ENCODE assay signal across 9 cellular contexts in genomic region chr14:104754213-104754851, GRCh38. TPM values are rescaled to one million over a fixed set of nuclear protein-coding genes. Genes with fewer than 3 reads are reported as not detected.
DNase-seq lines count a peak whose midpoint lies in the region; ATAC-seq and TF ChIP-seq lines count a peak whose summit lies in the region.
"Had no signal": no experiment of that assay in that cellular context is flagged by ENCODE, and none has a peak within 500 bp of the region (broad histone marks: within the 10 kb centered on the region; RNA-seq: fewer than 3 reads in every experiment).

No MANE protein-coding gene starts in this region.

- H3K27ac Mint-ChIP-seq in GM23338: peak overlapping the region; percentile 79; the same call in 1 of the 2 replicates

- H3K4me3 ChIP-seq in GM23338 (peak overlapping the region; percentile 93), WERI-Rb-1 (ENCODE audit: low read depth, low read length) (peak overlapping the region; percentile 51), gastroesophageal sphincter (peak overlapping the region in 1 of 2 donors; percentile 86), skeletal muscle cell (ENCODE audit: low read depth, low read length) (peak overlapping the region; percentile 94)

- H3K9me2 ChIP-seq in GM23338 (ENCODE audit: insufficient read depth): no peaks in the 10 kb centered on the region

- H3K27ac ChIP-seq in GM23338 (ENCODE audit: low read depth) (no peak overlapping the region), WERI-Rb-1 (no peak overlapping the region), gastroesophageal sphincter (peak overlapping the region in 3 of 4 donors; percentile 87 to 90 (median 88))

- TF ChIP-seq EP300 in gastroesophageal sphincter (IDR thresholded peaks at IDR 0.05): no peak

- H3K36me3 Mint-ChIP-seq in GM23338 (ENCODE audit: low read depth): peaks cover 62% of the 10 kb centered on the region

- H3K4me1 ChIP-seq in GM23338 (ENCODE audit: insufficient read depth): peaks cover 6% of the 10 kb centered on the region; the same call in 1 of the 2 replicates
- H3K4me1 ChIP-seq in gastroesophageal sphincter: peaks cover 0 to 56% (median 23%) of the 10 kb centered on the region in 3 donors

- H4K20me1 ChIP-seq in GM23338 (replicated peaks; ENCODE audit: insufficient read depth): peaks cover 11% of the 10 kb centered on the region

- H3K9me3 ChIP-seq in WERI-Rb-1 (ENCODE audit: severe bottlenecking) (peaks cover 14% of the 10 kb centered on the region), gastroesophageal sphincter (no peaks in the 10 kb centered on the region)

- TF ChIP-seq POLR2A in gastroesophageal sphincter (IDR thresholded peaks at IDR 0.05): no peak

- no peak for DNase-seq in GM23338 (ENCODE audit: low spot score)
- no peak for DNase-seq in WERI-Rb-1
- no peak for DNase-seq in skeletal muscle cell (ENCODE audit: low read depth)
- DNase-seq in stimulated activated naive CD4-positive, alpha-beta T cell (lab: John Stamatoyannopoulos, UW): no peak
- DNase-seq in GDM1 (lab: John Stamatoyannopoulos, UW): no peak
- no peak for DNase-seq in NCI-H2081 (lab: John Stamatoyannopoulos, UW)
- DNase-seq in NCI-H2227 (lab: John Stamatoyannopoulos, UW; ENCODE audit: unreplicated experiment): no peak
- DNase-seq: NCI-H345 had no signal

- no peak overlapping the region for H2AFZ ChIP-seq in GM23338

- peaks cover 25% of the 10 kb centered on the region for H3K9me3 Mint-ChIP-seq in GM23338

- H3K4me1 Mint-ChIP-seq in GM23338: peaks cover 14% of the 10 kb centered on the region

- H3K4me2 ChIP-seq in GM23338: peak overlapping the region; percentile 99

- H3K27me3 Mint-ChIP-seq in GM23338 (ENCODE audit: insufficient read depth, low read depth, poor library complexity): peaks cover 27% of the 10 kb centered on the region

- WGBS in gastroesophageal sphincter (ENCODE audit: low coverage in 1 of 2), 2 donors: 42 to 52% methylated on average over 7 to 10 of the region's 13 CpGs

- peaks cover 39% of the 10 kb centered on the region for H3K79me2 ChIP-seq in GM23338 (replicated peaks; ENCODE audit: insufficient read depth)

- TF ChIP-seq CTCF in GM23338 (conservative IDR thresholded peaks at IDR 0.05; ENCODE audit: low read depth in 2 of 2): no peak
- TF ChIP-seq CTCF in WERI-Rb-1 (IDR thresholded peaks at IDR 0.05; ENCODE audit: low read depth, low read length): no peak
- no peak for TF ChIP-seq CTCF in gastroesophageal sphincter (IDR thresholded peaks at IDR 0.05)

- H3K36me3 ChIP-seq in GM23338 (ENCODE audit: insufficient read depth): peaks cover 5% of the 10 kb centered on the region; the same call in 1 of the 2 replicates
- H3K36me3 ChIP-seq in WERI-Rb-1: peaks cover 55% of the 10 kb centered on the region
- peaks cover 0 to 47% of the 10 kb centered on the region in 2 donors for H3K36me3 ChIP-seq in gastroesophageal sphincter

- ATAC-seq in GM23338 (no peak), gastroesophageal sphincter (no peak)

- H3K4me3 Mint-ChIP-seq in GM23338: peak overlapping the region; percentile 86

- H3K27me3 ChIP-seq in GM23338 (ENCODE audit: insufficient read depth) (no peaks in the 10 kb centered on the region), WERI-Rb-1 (ENCODE audit: insufficient read depth, low read depth, severe bottlenecking) (no peaks in the 10 kb centered on the region), gastroesophageal sphincter (no peaks in the 10 kb centered on the region)

- H3F3A ChIP-seq in GM23338 (replicated peaks; ENCODE audit: low read depth): no peaks in the 10 kb centered on the region

TF ChIP-seq in GM23338, 12 proteins besides CTCF, POLR2A, EP300 and RAD21 (continues in another document):
- no peak for TF ChIP-seq POLR2AphosphoS5 (IDR thresholded peaks at IDR 0.05; ENCODE audit: low read depth)
- no peak for TF ChIP-seq EZH2 (IDR thresholded peaks at IDR 0.05; ENCODE audit: low read depth, unreplicated experiment)
- no peak for TF ChIP-seq ZNF331 (CRISPR knock-in tag; IDR thresholded peaks at IDR 0.05; ENCODE audit: low read depth)
- TF ChIP-seq ETS1 (IDR thresholded peaks at IDR 0.05): no peak
- no peak for TF ChIP-seq STAT1 (IDR thresholded peaks at IDR 0.05; ENCODE audit: unreplicated experiment)
- TF ChIP-seq ZNF114 (CRISPR knock-in tag; IDR thresholded peaks at IDR 0.05): no peak
- TF ChIP-seq ZNF462 (CRISPR knock-in tag; IDR thresholded peaks at IDR 0.05): no peak
- no peak for TF ChIP-seq CREB1 (CRISPR knock-in tag; IDR thresholded peaks at IDR 0.05; ENCODE audit: low read depth)
- TF ChIP-seq NANOG (IDR thresholded peaks at IDR 0.05; ENCODE audit: borderline replicate concordance): no peak

RNA-seq across cellular contexts. Expression of gene SIVA1, which starts 1.4 kb away (rescaled TPM):
- 381 and 392 TPM in 2 replicates for total RNA-seq in GM23338 (2014; rRNA removed; shearing (Covaris generic))
- polyA plus RNA-seq in GM23338 (2016; fragmentation: Nextera tagmentation; extraction: Ambion mirVana): 215 and 225 TPM in 2 replicates
- 100 to 1,000 TPM; 188 to 513 (median 363) TPM for total RNA-seq in gastroesophageal sphincter

RNA-seq across cellular contexts. Expression of gene ADSS1, which starts 30.3 kb away (rescaled TPM):
- total RNA-seq in GM23338 (2014; rRNA removed; shearing (Covaris generic)): 4.3 and 11.6 TPM in 2 replicates
- 9.5 and 12.4 TPM in 2 replicates for polyA plus RNA-seq in GM23338 (2016; fragmentation: Nextera tagmentation; extraction: Ambion mirVana)
- 10 to 100 TPM in 2 of 4 donors, 1 to 10 TPM in 2; 5.1 to 32.2 (median 8.8) TPM for total RNA-seq in gastroesophageal sphincter

RNA-seq across cellular contexts. Expression of gene AKT1, which starts 41.2 kb away (rescaled TPM):
- 74.3 and 78.7 TPM in 2 replicates for total RNA-seq in GM23338 (2014; rRNA removed; shearing (Covaris generic))
- polyA plus RNA-seq in GM23338 (2016; fragmentation: Nextera tagmentation; extraction: Ambion mirVana): 19.2 and 23.7 TPM in 2 replicates
- total RNA-seq in gastroesophageal sphincter: 100 to 1,000 TPM; 134 to 283 (median 143) TPM

RNA-seq across cellular contexts. Expression of gene ZBTB42, which starts 46.6 kb away (rescaled TPM):
- 4.4 and 7.5 TPM in 2 replicates for total RNA-seq in GM23338 (2014; rRNA removed; shearing (Covaris generic))
- polyA plus RNA-seq in GM23338 (2016; fragmentation: Nextera tagmentation; extraction: Ambion mirVana): 0.66 and 0.70 TPM in 2 replicates
- 1 to 10 TPM; 2.0 to 4.8 (median 3.2) TPM for total RNA-seq in gastroesophageal sphincter

Comparison
In these comparisons a context has a peak if more than half of its experiments do, and no peak if none do; other contexts are left out.
1. H3K27ac ChIP-seq: peak in gastroesophageal sphincter (3 of 4); none in GM23338 (single experiment) and WERI-Rb-1 (single experiment).